ENCODE assay signal across 16 cellular contexts in genomic region chr2:223203971-223204370, GRCh38.
DNase-seq lines count a peak whose midpoint lies in the region; ATAC-seq and TF ChIP-seq lines count a peak whose summit lies in the region.
"Had no signal": no experiment of that assay in that cellular context is flagged by ENCODE, and none has a peak within 500 bp of the region (broad histone marks: within the 10 kb centered on the region; RNA-seq: fewer than 3 reads in every experiment).

No MANE protein-coding gene starts in this region.

- H3K79me2 ChIP-seq in fibroblast of lung (ENCODE audit: control insufficient read depth, insufficient read depth, low read length) = no peaks in the 10 kb centered on the region

- H3K4me1 ChIP-seq in fibroblast of lung (ENCODE audit: control insufficient read depth, extremely low read depth, insufficient read depth, low read length) (peaks cover 3% of the 10 kb centered on the region), skeletal muscle satellite cell (ENCODE audit: control insufficient read depth, insufficient read depth, low read length) (peaks cover 10% of the 10 kb centered on the region)
- H3K4me1 ChIP-seq: pancreas, stomach had no signal

- no peak for ATAC-seq in HG03025 (IDR thresholded peaks at IDR 0.05; ENCODE audit: low FRiP score, unreplicated experiment)
- ATAC-seq: CD8-positive, alpha-beta T cell; pancreas had no signal

- H4K20me1 ChIP-seq in fibroblast of lung (ENCODE audit: control insufficient read depth, extremely low read depth, insufficient read depth, low read length) = no peaks in the 10 kb centered on the region

- H3K4me2 ChIP-seq in fibroblast of lung (ENCODE audit: extremely low read depth, insufficient read depth, low read length) (peak overlapping the region; percentile 25), skeletal muscle satellite cell (ENCODE audit: low read length) (peak overlapping the region; percentile 39)

- H3K27ac ChIP-seq in SK-N-MC (peak overlapping the region; percentile 80), fibroblast of lung (ENCODE audit: insufficient read depth, low read length) (no peak overlapping the region)
- H3K27ac ChIP-seq: cardiac muscle cell, pancreas, stomach had no signal

- 0 out of 2 replicates have a peak, but pooled peaks cover 5% of the 10 kb centered on the region for H3K9me3 ChIP-seq in SK-N-MC (ENCODE audit: low read depth, low read length)
- no peaks in the 10 kb centered on the region for H3K9me3 ChIP-seq in fibroblast of lung (ENCODE audit: control insufficient read depth, insufficient read depth, low read depth, low read length)
- no peaks in the 10 kb centered on the region for H3K9me3 ChIP-seq in skeletal muscle satellite cell (replicated peaks; ENCODE audit: low read length)
- H3K9me3 ChIP-seq: pancreas had no signal

- peak overlapping the region; percentile 52 for H3K9ac ChIP-seq in SK-N-MC (ENCODE audit: insufficient read length)
- H3K9ac ChIP-seq in fibroblast of lung (ENCODE audit: insufficient read depth, low read length) = no peak overlapping the region
- peak overlapping the region; percentile 6 for H3K9ac ChIP-seq in skeletal muscle satellite cell (ENCODE audit: low read depth, low read length)

- TF ChIP-seq CTCF in fibroblast of lung (conservative IDR thresholded peaks at IDR 0.05 in 1 of 2, IDR thresholded peaks at IDR 0.05 in 1 of 2; ENCODE audit: low read depth in 1 of 2, low read length in 2 of 2) = no peak

- H3K4me3 ChIP-seq in SK-N-MC (peak overlapping the region; percentile 56), fibroblast of lung (replicated peaks in 1 of 4; ENCODE audit: control extremely low read depth in 1 of 4, insufficient read depth in 1 of 4, low read depth in 3 of 4, low read length in 4 of 4) (no peak overlapping the region), skeletal muscle satellite cell (ENCODE audit: low read length) (no peak overlapping the region)
- H3K4me3 ChIP-seq: cardiac muscle cell, pancreas, stomach had no signal

- H3K36me3 ChIP-seq in SK-N-MC (ENCODE audit: insufficient read depth, low read length) (no peaks in the 10 kb centered on the region), fibroblast of lung (ENCODE audit: control insufficient read depth, insufficient read depth, low read length) (no peaks in the 10 kb centered on the region), skeletal muscle satellite cell (ENCODE audit: insufficient read depth, low read length) (no peaks in the 10 kb centered on the region)
- H3K36me3 ChIP-seq: cardiac muscle cell, pancreas, stomach had no signal

- no peaks in the 10 kb centered on the region for H3K27me3 ChIP-seq in fibroblast of lung (ENCODE audit: control insufficient read depth, insufficient read depth, low read length)
- no peaks in the 10 kb centered on the region for H3K27me3 ChIP-seq in skeletal muscle satellite cell (ENCODE audit: control insufficient read depth, insufficient read depth, low read length)
- H3K27me3 ChIP-seq: cardiac muscle cell, pancreas, stomach had no signal

- DNase-seq in GM04504 (ENCODE audit: low read depth) (peak; percentile 85), SK-N-MC (ENCODE audit: low read depth, low spot score) (no peak), fibroblast of lung (ENCODE audit: low read depth in 2 of 2) (peak; percentile 32 to 72), HuH-7 (ENCODE audit: low spot score) (no peak)
- DNase-seq in stimulated activated CD4-positive, alpha-beta T cell treated with anti-CD3 and anti-CD28 coated beads, Interleukin-1b, Interleukin-23, amount 100 ng/mL, for 48 hours = no peak
- no peak for DNase-seq in stimulated activated CD8-positive, alpha-beta memory T cell treated with anti-CD3 and anti-CD28 coated beads, Interleukin-4, amount 100 ng/mL, for 48 hours
- DNase-seq: activated CD4-positive, CD25-positive, alpha-beta regulatory T cell; CD8-positive, alpha-beta T cell; kidney glomerular epithelial cell; NCI-H774; pancreas; RPMI8226; stomach had no signal

- no peak overlapping the region for H2AFZ ChIP-seq in fibroblast of lung (ENCODE audit: low read length)

Comparison
In these comparisons a context has a peak if more than half of its experiments do, and no peak if none do; other contexts are left out.
1. DNase-seq: peak in GM04504 (single experiment) and fibroblast of lung (2 of 2); none in SK-N-MC (single experiment), stimulated activated CD4-positive, alpha-beta T cell treated with anti-CD3 and anti-CD28 coated beads, Interleukin-1b, Interleukin-23, amount 100 ng/mL, for 48 hours (single experiment), stimulated activated CD8-positive, alpha-beta memory T cell treated with anti-CD3 and anti-CD28 coated beads, Interleukin-4, amount 100 ng/mL, for 48 hours (single experiment) and HuH-7 (single experiment).